In the genomic region with DNA sequence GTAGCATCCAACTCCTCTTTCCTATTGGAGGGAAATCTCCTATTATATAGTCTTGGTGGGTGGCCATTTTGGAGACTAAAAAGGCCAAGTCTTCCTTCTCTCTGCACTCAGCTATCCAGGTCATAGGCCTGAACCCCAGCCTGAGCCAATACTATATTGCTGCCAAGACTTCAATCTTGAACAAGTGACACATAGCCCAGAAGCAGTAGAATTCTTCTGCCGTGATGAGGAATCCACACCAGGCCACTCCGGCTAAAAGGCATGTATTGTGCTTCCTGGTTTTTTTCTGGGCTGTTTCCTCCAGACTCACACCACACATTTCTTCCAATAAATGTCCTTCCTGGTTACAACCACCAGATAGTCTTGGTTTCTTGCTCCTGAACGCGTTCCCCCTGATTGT, we compare ENCODE assay signal across 22 cellular contexts. TPM values are rescaled to one million over a fixed set of nuclear protein-coding genes. Genes with fewer than 3 reads are reported as not detected.
DNase-seq lines count a peak whose midpoint lies in the region; ATAC-seq, FAIRE-seq and TF ChIP-seq lines count a peak whose summit lies in the region.
"Had no signal": no experiment of that assay in that cellular context is flagged by ENCODE, and none has a peak within 500 bp of the region (broad histone marks: within the 10 kb centered on the region; RNA-seq: fewer than 3 reads in every experiment).

No MANE protein-coding gene starts in this region.

- no peak overlapping the region for H2BK12ac ChIP-seq in trophoblast cell (ENCODE audit: low read length)

- H3K9me1 ChIP-seq in endothelial cell of umbilical vein (replicated peaks; ENCODE audit: control insufficient read depth, extremely low read depth, insufficient read depth, low read length), result no peaks in the 10 kb centered on the region

- BruUV-seq in endothelial cell of umbilical vein (replicated peaks; lab: Mats Ljungman, UMichigan), result no TSS peak

- H3K18ac ChIP-seq in trophoblast cell (ENCODE audit: low read length), result no peak overlapping the region

- no peak for ATAC-seq in GM18868 (IDR thresholded peaks at IDR 0.05; ENCODE audit: unreplicated experiment)
- ATAC-seq: activated CD4-positive, alpha-beta T cell treated with anti-CD3 and anti-CD28 coated beads for 36 hours; activated naive CD8-positive, alpha-beta T cell treated with anti-CD3 and anti-CD28 coated beads, Interleukin-2, amount 50 U/mL, for 24 hours; esophagus mucosa; lower lobe of right lung had no signal

- POLR2A ChIA-PET in endothelial cell of umbilical vein (lab: Charles Lee), result no interaction called here

- no CpG with 5 or more reads among the region's 4 CpGs for WGBS in trophoblast cell (ENCODE audit: extremely low coverage, insufficient coverage, insufficient read length)

- no peak overlapping the region for H4K91ac ChIP-seq in trophoblast cell (ENCODE audit: low read depth, low read length)

- H3K36me3 ChIP-seq in endothelial cell of umbilical vein (ENCODE audit: control insufficient read depth in 2 of 2, extremely low read depth in 1 of 2, insufficient read depth in 2 of 2, low read length in 2 of 2) (no peaks in the 10 kb centered on the region), trophoblast cell (ENCODE audit: control insufficient read depth in 1 of 2, insufficient read depth in 2 of 2, low read length in 2 of 2) (no peaks in the 10 kb centered on the region)
- H3K36me3 ChIP-seq: BE2C, cardiac muscle cell, heart left ventricle, lower lobe of right lung, Peyer's patch, thyroid gland had no signal

- no peak overlapping the region for H2AFZ ChIP-seq in endothelial cell of umbilical vein (ENCODE audit: low read depth, low read length)
- no peak overlapping the region for H2AFZ ChIP-seq in trophoblast cell (ENCODE audit: insufficient read depth, low read length, poor library complexity)

- H3K9me3 ChIP-seq in endothelial cell of umbilical vein (replicated peaks; ENCODE audit: control insufficient read depth, insufficient read depth, low read length), result no peaks in the 10 kb centered on the region
- peaks cover 2% of the 10 kb centered on the region for H3K9me3 ChIP-seq in trophoblast cell (ENCODE audit: insufficient read depth, low read depth, low read length)
- H3K9me3 ChIP-seq: BE2C, heart left ventricle, lower lobe of right lung, Peyer's patch, thyroid gland had no signal

- peak; percentile 42 for FAIRE-seq in endothelial cell of umbilical vein (lab: Jason Lieb, UNC)
- FAIRE-seq: GM12891 had no signal

- dilution Hi-C loops in endothelial cell of umbilical vein (cut with MboI; ENCODE audit: extremely low pct_ligation_motif_present, low sequenced_read_pairs), result no loop called here

- TF ChIP-seq POLR2A in endothelial cell of umbilical vein (IDR thresholded peaks at IDR 0.05; ENCODE audit: low read depth, low read length), result no peak

- CTCF ChIA-PET in endothelial cell of umbilical vein (lab: Charles Lee), result interaction anchor here (1.1 to 4.5 kb wide), 3 partner anchors 12 to 17 kb away, joined by 4 to 36 read pairs (median 11); no protein-coding TSS in a partner anchor

- no peak overlapping the region for H2BK5ac ChIP-seq in trophoblast cell (ENCODE audit: low read depth, low read length, poor library complexity)

- H4K8ac ChIP-seq in trophoblast cell (ENCODE audit: low read depth, low read length), result no peak overlapping the region

- H3K4me2 ChIP-seq in endothelial cell of umbilical vein (ENCODE audit: insufficient read depth, low read length) (no peak overlapping the region), trophoblast cell (ENCODE audit: low read length) (no peak overlapping the region)

- no peak overlapping the region for H3K14ac ChIP-seq in trophoblast cell (ENCODE audit: low read length)

- H3K79me2 ChIP-seq in endothelial cell of umbilical vein (ENCODE audit: control insufficient read depth, insufficient read depth, low read length), result no peaks in the 10 kb centered on the region
- H3K79me2 ChIP-seq in trophoblast cell (ENCODE audit: control insufficient read depth, insufficient read depth, low read length, poor library complexity), result no peaks in the 10 kb centered on the region

- H3K27ac ChIP-seq in endothelial cell of umbilical vein (ENCODE audit: insufficient read depth, low read depth, low read length), result no peak overlapping the region
- H3K27ac ChIP-seq in trophoblast cell (ENCODE audit: low read depth, low read length), result no peak overlapping the region
- H3K27ac ChIP-seq: cardiac muscle cell, heart left ventricle, lower lobe of right lung, Peyer's patch, thyroid gland had no signal

- no peak overlapping the region for H2AK5ac ChIP-seq in trophoblast cell (ENCODE audit: low read length)

- intact Hi-C loops in endothelial cell of umbilical vein (cut with micrococcal nuclease), result no loop called here

- peak; percentile 85 for DNase-seq in EH (ENCODE audit: low read depth)
- peak; percentile 73 for DNase-seq in M059J (ENCODE audit: low read depth)
- DNase-seq in endothelial cell of umbilical vein (ENCODE audit: low read depth, low spot score), result no peak
- peak; percentile 34 to 56 for DNase-seq in trophoblast cell
- no peak for DNase-seq in DMS153 (lab: John Stamatoyannopoulos, UW)
- no peak for DNase-seq in foreskin melanocyte
- DNase-seq in NAMALWA (ENCODE audit: low spot score), result no peak
- DNase-seq: activated CD4-positive, alpha-beta T cell treated with anti-CD3 and anti-CD28 coated beads for 36 hours; activated naive CD8-positive, alpha-beta T cell treated with anti-CD3 and anti-CD28 coated beads, Interleukin-2, amount 50 U/mL, for 24 hours; BE2C; heart left ventricle; lower lobe of right lung; NCI-H187 treated with DMSO at 0.1 percent for 48 hours; NCI-H345; nucleus accumbens; Peyer's patch; stimulated activated CD4-positive, alpha-beta T cell treated with anti-CD3 and anti-CD28 coated beads, Interleukin-15, amount 100 ng/mL, for 24 hours; thyroid gland had no signal

- no peak for TF ChIP-seq CTCF in endothelial cell of umbilical vein (IDR thresholded peaks at IDR 0.05; ENCODE audit: extremely low read depth in 1 of 2, insufficient read depth in 1 of 2, low read depth in 1 of 2, low read length in 2 of 2)

- no peak overlapping the region for H3K23ac ChIP-seq in trophoblast cell (ENCODE audit: low read length)

- no peak overlapping the region for H3K9ac ChIP-seq in endothelial cell of umbilical vein (replicated peaks; ENCODE audit: extremely low read depth, insufficient read depth, low read length)
- H3K9ac ChIP-seq in trophoblast cell (ENCODE audit: low read length), result no peak overlapping the region

- H3K4me1 ChIP-seq in endothelial cell of umbilical vein (ENCODE audit: control insufficient read depth, extremely low read depth, insufficient read depth, low read length), result peaks cover under 1% of the 10 kb centered on the region
- H3K4me1 ChIP-seq in trophoblast cell (ENCODE audit: control insufficient read depth in 1 of 2, insufficient read depth in 2 of 2, low read length in 2 of 2), result peaks cover 6 to 9% of the 10 kb centered on the region in 2 experiments
- H3K4me1 ChIP-seq: BE2C, lower lobe of right lung, Peyer's patch had no signal

- H2BK120ac ChIP-seq in trophoblast cell (ENCODE audit: insufficient read depth, low read length, poor library complexity), result no peak overlapping the region

- H3K27me3 ChIP-seq in endothelial cell of umbilical vein (ENCODE audit: control insufficient read depth in 2 of 2, insufficient read depth in 2 of 2, low read length in 2 of 2), result peaks cover 0 to 8% of the 10 kb centered on the region in 2 experiments
- no peaks in the 10 kb centered on the region for H3K27me3 ChIP-seq in trophoblast cell (ENCODE audit: insufficient read depth, low read length)
- H3K27me3 ChIP-seq: BE2C, cardiac muscle cell, heart left ventricle, Peyer's patch, thyroid gland had no signal

- no peaks in the 10 kb centered on the region for H4K20me1 ChIP-seq in endothelial cell of umbilical vein (replicated peaks; ENCODE audit: control insufficient read depth, extremely low read depth, insufficient read depth, low read length)

- no peak overlapping the region for H3K4ac ChIP-seq in trophoblast cell (ENCODE audit: low read depth, low read length)

- H3K4me3 ChIP-seq in endothelial cell of umbilical vein (replicated peaks in 1 of 3; ENCODE audit: insufficient read depth in 1 of 3, low read depth in 1 of 3, low read length in 3 of 3), result no peak overlapping the region
- no peak overlapping the region for H3K4me3 ChIP-seq in trophoblast cell (ENCODE audit: low read depth, low read length)
- H3K4me3 ChIP-seq: cardiac muscle cell, heart left ventricle, lower lobe of right lung, Peyer's patch, thyroid gland had no signal

- no peak overlapping the region for H4K12ac ChIP-seq in trophoblast cell (ENCODE audit: low read depth, low read length)

- peaks cover 1% of the 10 kb centered on the region for H3K79me1 ChIP-seq in trophoblast cell (ENCODE audit: low read length)

TF ChIP-seq in endothelial cell of umbilical vein, 7 proteins besides CTCF, POLR2A, EP300 and RAD21 (continues in another document):
- TF ChIP-seq, protein P1, sequence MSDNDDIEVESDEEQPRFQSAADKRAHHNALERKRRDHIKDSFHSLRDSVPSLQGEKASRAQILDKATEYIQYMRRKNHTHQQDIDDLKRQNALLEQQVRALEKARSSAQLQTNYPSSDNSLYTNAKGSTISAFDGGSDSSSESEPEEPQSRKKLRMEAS (IDR thresholded peaks at IDR 0.05; ENCODE audit: insufficient read depth, insufficient read length), result no peak
- TF ChIP-seq MYC (IDR thresholded peaks at IDR 0.05; ENCODE audit: low read depth, low read length), result no peak

RNA-seq across cellular contexts. Expression of a gene that starts 43.0 kb away (rescaled TPM):
- 5.1 and 6.0 TPM in 2 replicates for total RNA-seq in M059J (2014; rRNA removed; shearing (Covaris generic))
- total RNA-seq in endothelial cell of umbilical vein, result 6.1 and 10.7 TPM in 2 replicates
- 16.6 and 17.1 TPM in 2 replicates for polyA plus RNA-seq in endothelial cell of umbilical vein
- 15.0 and 27.2 TPM in 2 replicates for polyA plus RNA-seq in endothelial cell of umbilical vein (2011; cell fraction: cytosol; rRNA removed)
- 112 and 144 TPM in 2 replicates for polyA plus RNA-seq in endothelial cell of umbilical vein (2011; cell fraction: nucleus; rRNA removed)
- polyA plus RNA-seq in endothelial cell of umbilical vein (2012), result 20.5 and 21.1 TPM in 2 replicates
- 21.1 and 35.4 TPM in 2 replicates for polyA minus RNA-seq in endothelial cell of umbilical vein
- 24.9 TPM for polyA minus RNA-seq in endothelial cell of umbilical vein (2011; cell fraction: cytosol; rRNA and poly(A)+ RNA removed)
- 91.9 and 95.5 TPM in 2 replicates for polyA minus RNA-seq in endothelial cell of umbilical vein (2011; cell fraction: nucleus; rRNA and poly(A)+ RNA removed)
- polyA plus RNA-seq in trophoblast cell (2013), result 120 and 125 TPM in 2 replicates

RNA-seq across cellular contexts. Expression of a gene that starts 48.1 kb away (rescaled TPM):
- 3.3 and 3.7 TPM in 2 replicates for total RNA-seq in M059J (2014; rRNA removed; shearing (Covaris generic))
- total RNA-seq in endothelial cell of umbilical vein, result 0.25 and 1.9 TPM in 2 replicates
- 0.69 and 1.3 TPM in 2 replicates for polyA plus RNA-seq in endothelial cell of umbilical vein
- 0.39 and 0.62 TPM in 2 replicates for polyA plus RNA-seq in endothelial cell of umbilical vein (2011; cell fraction: cytosol; rRNA removed)
- 0.68 and 0.84 TPM in 2 replicates for polyA plus RNA-seq in endothelial cell of umbilical vein (2011; cell fraction: nucleus; rRNA removed)
- 0.68 TPM in 1 of 2 replicates, not detected in the other for polyA plus RNA-seq in endothelial cell of umbilical vein (2012)
- polyA minus RNA-seq in endothelial cell of umbilical vein, result not detected in 2 replicates
- not detected for polyA minus RNA-seq in endothelial cell of umbilical vein (2011; cell fraction: cytosol; rRNA and poly(A)+ RNA removed)
- 0.29 and 0.96 TPM in 2 replicates for polyA minus RNA-seq in endothelial cell of umbilical vein (2011; cell fraction: nucleus; rRNA and poly(A)+ RNA removed)
- 1.3 and 1.6 TPM in 2 replicates for polyA plus RNA-seq in trophoblast cell (2013)

Comparison
In these comparisons a context has a peak if more than half of its experiments do, and no peak if none do; other contexts are left out.
1. DNase-seq: peak in EH (single experiment), M059J (single experiment) and trophoblast cell (2 of 2); none in endothelial cell of umbilical vein (single experiment), DMS153 (single experiment), foreskin melanocyte (single experiment) and NAMALWA (single experiment).